21 cellular contexts compared by ENCODE assay signal in the genomic region with DNA sequence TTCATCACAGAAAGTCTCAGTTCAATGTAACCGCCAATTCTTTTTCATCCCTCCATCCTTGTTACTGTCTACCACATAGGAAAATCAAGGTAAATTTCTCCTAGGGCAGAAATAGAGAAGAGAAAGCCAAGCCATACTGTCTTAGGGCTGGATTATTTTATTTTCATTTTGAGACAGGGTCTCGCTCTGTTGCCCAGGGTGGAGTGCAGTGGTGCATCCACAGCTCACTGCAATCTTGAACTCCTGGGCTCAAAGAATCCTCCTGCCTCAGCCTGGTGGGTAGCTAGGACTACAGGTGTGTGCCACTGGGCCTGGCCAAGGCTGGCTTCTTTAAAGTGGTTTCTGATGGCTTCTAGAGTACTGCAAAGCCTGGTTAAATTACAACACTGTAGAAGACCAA.
DNase-seq lines count a peak whose midpoint lies in the region; ATAC-seq and TF ChIP-seq lines count a peak whose summit lies in the region.
"Had no signal": no experiment of that assay in that cellular context is flagged by ENCODE, and none has a peak within 500 bp of the region (broad histone marks: within the 10 kb centered on the region; RNA-seq: fewer than 3 reads in every experiment).

No MANE protein-coding gene starts in this region.

- H3K9ac ChIP-seq in endodermal cell (ENCODE audit: extremely low read depth, low read length, poor library complexity, severe bottlenecking) = no peak overlapping the region

- intact Hi-C loops in activated CD4-positive, alpha-beta memory T cell treated with anti-CD3 and anti-CD28 coated beads for 36 hours (cut with micrococcal nuclease) = loop anchor here (5.0 kb wide), 1 partner anchor 265 kb away; no protein-coding TSS in a partner anchor

- H3K36me3 Mint-ChIP-seq in activated CD4-positive, alpha-beta memory T cell treated with anti-CD3 and anti-CD28 coated beads for 36 hours = peaks cover 16% of the 10 kb centered on the region
- H3K36me3 Mint-ChIP-seq in activated CD4-positive, alpha-beta memory T cell treated with anti-CD3 and anti-CD28 coated beads, Interleukin-2, amount 10 ng/mL, durations not matched to agents 7 days and 5 days (ENCODE audit: low read depth) = peaks cover 16% of the 10 kb centered on the region
- peaks cover 22% of the 10 kb centered on the region for H3K36me3 Mint-ChIP-seq in CD4-positive, CD25-positive, alpha-beta regulatory T cell
- H3K36me3 Mint-ChIP-seq in endodermal cell (ENCODE audit: low read depth) = no peaks in the 10 kb centered on the region

- peaks cover 33% of the 10 kb centered on the region for H3K4me1 ChIP-seq in CD4-positive, CD25-positive, alpha-beta regulatory T cell (ENCODE audit: control insufficient read depth, insufficient read depth, low read length, poor library complexity, severe bottlenecking)
- H3K4me1 ChIP-seq in endodermal cell (ENCODE audit: control insufficient read depth, insufficient read depth, low read length) = no peaks in the 10 kb centered on the region

- no peak overlapping the region for H3K4me3 ChIP-seq in CD4-positive, CD25-positive, alpha-beta regulatory T cell (ENCODE audit: low read depth, low read length)
- no peak overlapping the region for H3K4me3 ChIP-seq in endodermal cell (ENCODE audit: low read length)
- H3K4me3 ChIP-seq: MG63 had no signal

- no peaks in the 10 kb centered on the region for H3K9me3 ChIP-seq in CD4-positive, CD25-positive, alpha-beta regulatory T cell (ENCODE audit: control insufficient read depth in 2 of 2, low read length in 2 of 2)
- peaks cover 6% of the 10 kb centered on the region for H3K9me3 ChIP-seq in endodermal cell (ENCODE audit: control insufficient read depth, low read length)
- H3K9me3 ChIP-seq: MG63 had no signal

- 83 to 94% methylated on average over 1 to 2 of the region's 2 CpGs for WGBS in endodermal cell (ENCODE audit: insufficient coverage in 1 of 2, insufficient read length in 1 of 2), 2 experiments

- POLR2A ChIA-PET in activated CD4-positive, alpha-beta memory T cell treated with anti-CD3 and anti-CD28 coated beads for 36 hours (lab: Charles Lee) = no interaction called here
- POLR2A ChIA-PET in activated CD4-positive, alpha-beta memory T cell treated with anti-CD3 and anti-CD28 coated beads, Interleukin-2, amount 10 ng/mL, durations not matched to agents 7 days and 5 days (lab: Charles Lee) = no interaction called here

- DNase-seq in activated CD4-positive, alpha-beta memory T cell treated with anti-CD3 and anti-CD28 coated beads for 36 hours = no peak
- DNase-seq in activated CD4-positive, alpha-beta memory T cell treated with anti-CD3 and anti-CD28 coated beads, Interleukin-2, amount 10 ng/mL, durations not matched to agents 7 days and 5 days = no peak
- no peak for DNase-seq in CD4-positive, CD25-positive, alpha-beta regulatory T cell
- DNase-seq in endodermal cell (no peak), DMS153 (lab: John Stamatoyannopoulos, UW) (no peak), NCI-H1436 treated with DMSO at 0.1 percent for 48 hours (lab: John Stamatoyannopoulos, UW) (no peak)
- DNase-seq: 8988T, C1 segment of cervical spinal cord, DMS53, EL, GF-D8, Kasumi-1, MG63, NCI-H1417, NCI-H187, NCI-H2107, NCI-H446 treated with DMSO at 0.1 percent for 48 hours, NCI-H526 treated with DMSO at 0.1 percent for 48 hours, SHP77 had no signal

- H3K9me3 Mint-ChIP-seq in activated CD4-positive, alpha-beta memory T cell treated with anti-CD3 and anti-CD28 coated beads for 36 hours = peaks cover 4% of the 10 kb centered on the region
- no peaks in the 10 kb centered on the region for H3K9me3 Mint-ChIP-seq in activated CD4-positive, alpha-beta memory T cell treated with anti-CD3 and anti-CD28 coated beads, Interleukin-2, amount 10 ng/mL, durations not matched to agents 7 days and 5 days
- peaks cover 0 to 1% (median 0%) of the 10 kb centered on the region in 7 donors for H3K9me3 Mint-ChIP-seq in CD4-positive, CD25-positive, alpha-beta regulatory T cell
- peaks cover 2% of the 10 kb centered on the region for H3K9me3 Mint-ChIP-seq in endodermal cell

- no peaks in the 10 kb centered on the region for H3K27me3 Mint-ChIP-seq in activated CD4-positive, alpha-beta memory T cell treated with anti-CD3 and anti-CD28 coated beads for 36 hours
- no peaks in the 10 kb centered on the region for H3K27me3 Mint-ChIP-seq in activated CD4-positive, alpha-beta memory T cell treated with anti-CD3 and anti-CD28 coated beads, Interleukin-2, amount 10 ng/mL, durations not matched to agents 7 days and 5 days
- H3K27me3 Mint-ChIP-seq in CD4-positive, CD25-positive, alpha-beta regulatory T cell = no peaks in the 10 kb centered on the region
- no peaks in the 10 kb centered on the region for H3K27me3 Mint-ChIP-seq in endodermal cell (ENCODE audit: insufficient read depth)

- peaks cover 9% of the 10 kb centered on the region for H3K36me3 ChIP-seq in CD4-positive, CD25-positive, alpha-beta regulatory T cell (ENCODE audit: control insufficient read depth, insufficient read depth, low read length)
- no peaks in the 10 kb centered on the region for H3K36me3 ChIP-seq in endodermal cell (ENCODE audit: control insufficient read depth, insufficient read depth, low read length)
- H3K36me3 ChIP-seq: MG63 had no signal

- no peak overlapping the region for H3K4me3 Mint-ChIP-seq in activated CD4-positive, alpha-beta memory T cell treated with anti-CD3 and anti-CD28 coated beads for 36 hours
- no peak overlapping the region for H3K4me3 Mint-ChIP-seq in activated CD4-positive, alpha-beta memory T cell treated with anti-CD3 and anti-CD28 coated beads, Interleukin-2, amount 10 ng/mL, durations not matched to agents 7 days and 5 days
- no peak overlapping the region for H3K4me3 Mint-ChIP-seq in CD4-positive, CD25-positive, alpha-beta regulatory T cell
- H3K4me3 Mint-ChIP-seq in endodermal cell = no peak overlapping the region

- ATAC-seq in CD4-positive, CD25-positive, alpha-beta regulatory T cell (ENCODE audit: low read depth in 2 of 2) = no peak
- ATAC-seq in GM18868 (IDR thresholded peaks at IDR 0.05; ENCODE audit: unreplicated experiment) = peak; percentile 35
- no peak for ATAC-seq in GM19452 (IDR thresholded peaks at IDR 0.05; ENCODE audit: unreplicated experiment)

- peak overlapping the region; percentile 45 for H3K27ac Mint-ChIP-seq in activated CD4-positive, alpha-beta memory T cell treated with anti-CD3 and anti-CD28 coated beads for 36 hours
- H3K27ac Mint-ChIP-seq in activated CD4-positive, alpha-beta memory T cell treated with anti-CD3 and anti-CD28 coated beads, Interleukin-2, amount 10 ng/mL, durations not matched to agents 7 days and 5 days = no peak overlapping the region
- peak overlapping the region in 2 of 3 donors; percentile 71 to 84 for H3K27ac Mint-ChIP-seq in CD4-positive, CD25-positive, alpha-beta regulatory T cell
- H3K27ac Mint-ChIP-seq in endodermal cell = peak overlapping the region; percentile 48

- CTCF ChIA-PET in activated CD4-positive, alpha-beta memory T cell treated with anti-CD3 and anti-CD28 coated beads for 36 hours (lab: Charles Lee) = interaction anchor here (0.6 kb wide), 1 partner anchor 97 kb away, joined by 3 read pairs; no protein-coding TSS in a partner anchor
- CTCF ChIA-PET in activated CD4-positive, alpha-beta memory T cell treated with anti-CD3 and anti-CD28 coated beads, Interleukin-2, amount 10 ng/mL, durations not matched to agents 7 days and 5 days (lab: Charles Lee) = interaction anchor here (0.8 kb wide), 1 partner anchor 16 kb away, joined by 3 read pairs; no protein-coding TSS in a partner anchor

- TF ChIP-seq CTCF in endodermal cell (conservative IDR thresholded peaks at IDR 0.05) = no peak

- H3K27me3 ChIP-seq in CD4-positive, CD25-positive, alpha-beta regulatory T cell (ENCODE audit: control insufficient read depth, insufficient read depth, low read length) = no peaks in the 10 kb centered on the region
- no peaks in the 10 kb centered on the region for H3K27me3 ChIP-seq in endodermal cell (ENCODE audit: control insufficient read depth, insufficient read depth, low read length, poor library complexity, severe bottlenecking)
- H3K27me3 ChIP-seq: MG63 had no signal

- H3K4me1 Mint-ChIP-seq in activated CD4-positive, alpha-beta memory T cell treated with anti-CD3 and anti-CD28 coated beads for 36 hours (ENCODE audit: low read depth) = peaks cover 62% of the 10 kb centered on the region
- peaks cover 43% of the 10 kb centered on the region for H3K4me1 Mint-ChIP-seq in activated CD4-positive, alpha-beta memory T cell treated with anti-CD3 and anti-CD28 coated beads, Interleukin-2, amount 10 ng/mL, durations not matched to agents 7 days and 5 days
- H3K4me1 Mint-ChIP-seq in CD4-positive, CD25-positive, alpha-beta regulatory T cell = peaks cover 30 to 86% (median 58%) of the 10 kb centered on the region in 4 donors
- peaks cover 13% of the 10 kb centered on the region for H3K4me1 Mint-ChIP-seq in endodermal cell

- H3K27ac ChIP-seq in CD4-positive, CD25-positive, alpha-beta regulatory T cell (ENCODE audit: insufficient read depth, low read length, poor library complexity, severe bottlenecking) = no peak overlapping the region
- H3K27ac ChIP-seq in endodermal cell (ENCODE audit: low read depth, low read length) = no peak overlapping the region
